In the genomic region with DNA sequence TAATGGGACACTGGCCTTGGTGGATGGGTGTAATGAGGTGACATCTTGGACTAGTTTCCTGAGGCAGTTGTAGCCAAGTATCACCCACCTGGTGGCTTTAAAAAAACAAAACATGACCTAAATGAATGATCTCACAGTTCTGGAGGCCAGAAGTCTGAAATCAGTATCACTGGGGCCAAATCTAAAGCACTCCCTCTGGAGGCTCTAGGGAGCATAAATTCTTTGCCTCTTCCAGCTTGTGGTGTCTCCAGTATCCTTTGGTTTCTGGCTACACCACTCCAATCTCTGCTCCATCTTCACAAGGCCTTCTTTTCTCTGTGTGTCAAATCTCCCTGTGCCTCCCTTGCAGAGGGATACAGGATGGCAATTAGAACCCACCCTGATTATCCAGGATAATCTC, we compare ENCODE assay signal across 11 cellular contexts.
"Had no signal": no experiment of that assay in that cellular context is flagged by ENCODE, and none has a peak within 500 bp of the region (broad histone marks: within the 10 kb centered on the region; RNA-seq: fewer than 3 reads in every experiment).

No MANE protein-coding gene starts in this region.

- H3K36me3 Mint-ChIP-seq: activated naive CD8-positive, alpha-beta T cell treated with anti-CD3 and anti-CD28 coated beads, Interleukin-2, amount 10 ng/mL, durations not matched to agents 7 days and 5 days; stimulated activated memory B cell treated with anti-CD40 and anti-IgM and Interleukin-4, amounts not matched to agents 10 μg/mL and 1 μg/mL and 100 μg/mL, for 72 hours had no signal

- H3K27me3 Mint-ChIP-seq: activated naive CD8-positive, alpha-beta T cell treated with anti-CD3 and anti-CD28 coated beads, Interleukin-2, amount 10 ng/mL, durations not matched to agents 7 days and 5 days; naive thymus-derived CD4-positive, alpha-beta T cell; stimulated activated memory B cell treated with anti-CD40 and anti-IgM and Interleukin-4, amounts not matched to agents 10 μg/mL and 1 μg/mL and 100 μg/mL, for 72 hours had no signal

- H3K4me1 Mint-ChIP-seq: activated naive CD8-positive, alpha-beta T cell treated with anti-CD3 and anti-CD28 coated beads, Interleukin-2, amount 10 ng/mL, durations not matched to agents 7 days and 5 days; naive thymus-derived CD4-positive, alpha-beta T cell; stimulated activated memory B cell treated with anti-CD40 and anti-IgM and Interleukin-4, amounts not matched to agents 10 μg/mL and 1 μg/mL and 100 μg/mL, for 72 hours had no signal

- H3K27me3 ChIP-seq: foreskin keratinocyte, right atrium auricular region had no signal

- DNase-seq: activated CD4-positive, alpha-beta T cell treated with anti-CD3 and anti-CD28 coated beads, Interleukin-2, amount 50 U/mL, for 1 hour; activated CD8-positive, alpha-beta memory T cell treated with anti-CD3 and anti-CD28 coated beads for 24 hours; activated naive CD8-positive, alpha-beta T cell treated with anti-CD3 and anti-CD28 coated beads, Interleukin-2, amount 10 ng/mL, durations not matched to agents 7 days and 5 days; cerebellar nuclear complex; effector CD8-positive, alpha-beta T cell; foreskin keratinocyte; islet precursor cell; naive thymus-derived CD4-positive, alpha-beta T cell; stimulated activated CD4-positive, alpha-beta T cell treated with anti-CD3 and anti-CD28 coated beads, Interleukin-2, amount 100 ng/mL, for 48 hours had no signal

- H3K27ac Mint-ChIP-seq: activated naive CD8-positive, alpha-beta T cell treated with anti-CD3 and anti-CD28 coated beads, Interleukin-2, amount 10 ng/mL, durations not matched to agents 7 days and 5 days; naive thymus-derived CD4-positive, alpha-beta T cell; stimulated activated memory B cell treated with anti-CD40 and anti-IgM and Interleukin-4, amounts not matched to agents 10 μg/mL and 1 μg/mL and 100 μg/mL, for 72 hours had no signal

- H3K4me3 ChIP-seq: right atrium auricular region had no signal

- H3K36me3 ChIP-seq: right atrium auricular region had no signal

- H3K27ac ChIP-seq: foreskin keratinocyte, right atrium auricular region had no signal

- H3K4me3 Mint-ChIP-seq: activated naive CD8-positive, alpha-beta T cell treated with anti-CD3 and anti-CD28 coated beads, Interleukin-2, amount 10 ng/mL, durations not matched to agents 7 days and 5 days; naive thymus-derived CD4-positive, alpha-beta T cell; stimulated activated memory B cell treated with anti-CD40 and anti-IgM and Interleukin-4, amounts not matched to agents 10 μg/mL and 1 μg/mL and 100 μg/mL, for 72 hours had no signal
